Comparison of ENCODE assay signal across 12 cellular contexts in genomic region chr1:36164399-36164798, GRCh38. TPM values are rescaled to one million over a fixed set of nuclear protein-coding genes. Genes with fewer than 3 reads are reported as not detected.
DNase-seq lines count a peak whose midpoint lies in the region; ATAC-seq and TF ChIP-seq lines count a peak whose summit lies in the region.
"Had no signal": no experiment of that assay in that cellular context is flagged by ENCODE, and none has a peak within 500 bp of the region (broad histone marks: within the 10 kb centered on the region; RNA-seq: fewer than 3 reads in every experiment).

No MANE protein-coding gene starts in this region.

- peaks cover 48% of the 10 kb centered on the region for H3K4me1 ChIP-seq in foreskin keratinocyte
- peaks cover 15 to 94% (median 86%) of the 10 kb centered on the region in 5 donors for H3K4me1 ChIP-seq in subcutaneous abdominal adipose tissue (ENCODE audit: control insufficient read depth in 5 of 5, insufficient read depth in 5 of 5, low read length in 5 of 5)

- H3K4me3 Mint-ChIP-seq in activated naive CD4-positive, alpha-beta T cell treated with anti-CD3 and anti-CD28 coated beads for 36 hours: no peak overlapping the region
- H3K4me3 Mint-ChIP-seq in activated CD4-positive, alpha-beta memory T cell treated with anti-CD3 and anti-CD28 coated beads, Interleukin-2, amount 10 ng/mL, durations not matched to agents 7 days and 5 days: no peak overlapping the region
- H3K4me3 Mint-ChIP-seq: GM23338 had no signal

- H3K9me3 Mint-ChIP-seq in activated naive CD4-positive, alpha-beta T cell treated with anti-CD3 and anti-CD28 coated beads, Interleukin-2, amount 50 U/mL, for 72 hours: no peaks in the 10 kb centered on the region
- H3K9me3 Mint-ChIP-seq in activated naive CD4-positive, alpha-beta T cell treated with anti-CD3 and anti-CD28 coated beads for 36 hours: no peaks in the 10 kb centered on the region
- no peaks in the 10 kb centered on the region for H3K9me3 Mint-ChIP-seq in activated CD4-positive, alpha-beta memory T cell treated with anti-CD3 and anti-CD28 coated beads, Interleukin-2, amount 10 ng/mL, durations not matched to agents 7 days and 5 days
- H3K9me3 Mint-ChIP-seq: GM23338 had no signal

- intact Hi-C loops in activated naive CD4-positive, alpha-beta T cell treated with anti-CD3 and anti-CD28 coated beads for 36 hours (cut with micrococcal nuclease): no loop called here

- peaks cover 0 to 18% (median 15%) of the 10 kb centered on the region in 5 donors for H3K36me3 ChIP-seq in subcutaneous abdominal adipose tissue (ENCODE audit: control insufficient read depth in 5 of 5, insufficient read depth in 5 of 5, low read length in 5 of 5)

- H3K27ac ChIP-seq in foreskin keratinocyte (peak overlapping the region; percentile 97), subcutaneous abdominal adipose tissue (ENCODE audit: low read depth, low read length) (peak overlapping the region; percentile 88)

- H3K27me3 ChIP-seq in foreskin keratinocyte (no peaks in the 10 kb centered on the region), subcutaneous abdominal adipose tissue (ENCODE audit: control insufficient read depth in 5 of 5, insufficient read depth in 4 of 5, low read length in 5 of 5) (no peaks in the 10 kb centered on the region)

- peaks cover 55% of the 10 kb centered on the region for H3K4me1 Mint-ChIP-seq in activated naive CD4-positive, alpha-beta T cell treated with anti-CD3 and anti-CD28 coated beads for 36 hours (ENCODE audit: low read depth)
- peaks cover 62% of the 10 kb centered on the region for H3K4me1 Mint-ChIP-seq in activated CD4-positive, alpha-beta memory T cell treated with anti-CD3 and anti-CD28 coated beads, Interleukin-2, amount 10 ng/mL, durations not matched to agents 7 days and 5 days

- no peaks in the 10 kb centered on the region for H3K9me3 ChIP-seq in subcutaneous abdominal adipose tissue (ENCODE audit: control insufficient read depth in 5 of 5, low read length in 5 of 5)

- peaks cover 10 to 28% of the 10 kb centered on the region in 2 donors for H3K36me3 Mint-ChIP-seq in activated naive CD4-positive, alpha-beta T cell treated with anti-CD3 and anti-CD28 coated beads, Interleukin-2, amount 50 U/mL, for 72 hours
- peaks cover 20% of the 10 kb centered on the region for H3K36me3 Mint-ChIP-seq in activated naive CD4-positive, alpha-beta T cell treated with anti-CD3 and anti-CD28 coated beads for 36 hours (ENCODE audit: low read depth)
- peaks cover 63% of the 10 kb centered on the region for H3K36me3 Mint-ChIP-seq in activated CD4-positive, alpha-beta memory T cell treated with anti-CD3 and anti-CD28 coated beads, Interleukin-2, amount 10 ng/mL, durations not matched to agents 7 days and 5 days (ENCODE audit: low read depth)

- POLR2A ChIA-PET in activated CD4-positive, alpha-beta memory T cell treated with anti-CD3 and anti-CD28 coated beads, Interleukin-2, amount 10 ng/mL, durations not matched to agents 7 days and 5 days (lab: Charles Lee): interaction anchor here (1.2 to 8.9 kb wide), 3 partner anchors 8 to 60 kb away, joined by 3 to 193 read pairs (median 72); partner anchors contain the start of genes THRAP3 and TRAPPC3

- no peak overlapping the region for H3K4me3 ChIP-seq in subcutaneous abdominal adipose tissue (ENCODE audit: low read depth in 1 of 5, low read length in 5 of 5)
- H3K4me3 ChIP-seq: GM23338 had no signal

- H3K27ac Mint-ChIP-seq in activated naive CD4-positive, alpha-beta T cell treated with anti-CD3 and anti-CD28 coated beads, Interleukin-2, amount 50 U/mL, for 72 hours: peak overlapping the region; percentile 55 to 70
- no peak overlapping the region for H3K27ac Mint-ChIP-seq in activated naive CD4-positive, alpha-beta T cell treated with anti-CD3 and anti-CD28 coated beads for 36 hours
- H3K27ac Mint-ChIP-seq in activated CD4-positive, alpha-beta memory T cell treated with anti-CD3 and anti-CD28 coated beads, Interleukin-2, amount 10 ng/mL, durations not matched to agents 7 days and 5 days: peak overlapping the region; percentile 29
- H3K27ac Mint-ChIP-seq: GM23338 had no signal

- DNase-seq in activated naive CD4-positive, alpha-beta T cell treated with anti-CD3 and anti-CD28 coated beads, Interleukin-2, amount 50 U/mL, for 72 hours (ENCODE audit: low spot score in 2 of 2): no peak
- DNase-seq in activated naive CD4-positive, alpha-beta T cell treated with anti-CD3 and anti-CD28 coated beads for 36 hours: no peak
- DNase-seq in activated CD4-positive, alpha-beta memory T cell treated with anti-CD3 and anti-CD28 coated beads, Interleukin-2, amount 10 ng/mL, durations not matched to agents 7 days and 5 days: no peak
- DNase-seq in foreskin keratinocyte: no peak
- DNase-seq in DMS79 treated with DMSO at 0.1 percent for 48 hours (lab: John Stamatoyannopoulos, UW): no peak
- DNase-seq in GOT3 (lab: John Stamatoyannopoulos, UW): no peak
- DNase-seq: KG1, NCI-H69 had no signal

- TF ChIP-seq CTCF in foreskin keratinocyte (conservative IDR thresholded peaks at IDR 0.05): no peak

- H3K27me3 Mint-ChIP-seq in activated naive CD4-positive, alpha-beta T cell treated with anti-CD3 and anti-CD28 coated beads for 36 hours (ENCODE audit: low read depth): no peaks in the 10 kb centered on the region
- H3K27me3 Mint-ChIP-seq in activated CD4-positive, alpha-beta memory T cell treated with anti-CD3 and anti-CD28 coated beads, Interleukin-2, amount 10 ng/mL, durations not matched to agents 7 days and 5 days: no peaks in the 10 kb centered on the region

- ATAC-seq in activated naive CD4-positive, alpha-beta T cell treated with anti-CD3 and anti-CD28 coated beads, Interleukin-2, amount 50 U/mL, for 72 hours: no peak
- no peak for ATAC-seq in foreskin keratinocyte
- ATAC-seq in GM18498 (IDR thresholded peaks at IDR 0.05; ENCODE audit: unreplicated experiment): no peak
- ATAC-seq: GM23338, left lobe of liver had no signal

- CTCF ChIA-PET in activated naive CD4-positive, alpha-beta T cell treated with anti-CD3 and anti-CD28 coated beads for 36 hours (lab: Charles Lee): interaction anchor here (1.1 to 5.8 kb wide), 2 partner anchors 14 to 23 kb away, joined by 4 to 75 read pairs; partner anchors contain the start of gene TRAPPC3
- CTCF ChIA-PET in activated CD4-positive, alpha-beta memory T cell treated with anti-CD3 and anti-CD28 coated beads, Interleukin-2, amount 10 ng/mL, durations not matched to agents 7 days and 5 days (lab: Charles Lee): interaction anchor here (1.3 kb wide), 2 partner anchors 22 to 121 kb away, joined by 3 to 4 read pairs; no protein-coding TSS in a partner anchor

- H3K9ac ChIP-seq in subcutaneous abdominal adipose tissue (ENCODE audit: low read length in 5 of 5): peak overlapping the region in 2 of 5 donors; percentile 5 to 48

RNA-seq across cellular contexts. Expression of gene MAP7D1, which starts 8.4 kb away (rescaled TPM):
- total RNA-seq in activated naive CD4-positive, alpha-beta T cell treated with anti-CD3 and anti-CD28 coated beads, Interleukin-2, amount 50 U/mL, for 72 hours: 100 to 1,000 TPM; 112 to 169 TPM
- 100 to 1,000 TPM; 106 TPM for total RNA-seq in activated naive CD4-positive, alpha-beta T cell treated with anti-CD3 and anti-CD28 coated beads for 36 hours
- total RNA-seq in activated CD4-positive, alpha-beta memory T cell treated with anti-CD3 and anti-CD28 coated beads, Interleukin-2, amount 10 ng/mL, durations not matched to agents 7 days and 5 days: 100 to 1,000 TPM; 215 to 221 TPM
- 207 and 209 TPM in 2 replicates for total RNA-seq in foreskin keratinocyte
- 259 and 272 TPM in 2 replicates for polyA plus RNA-seq in foreskin keratinocyte

RNA-seq across cellular contexts. Expression of gene TRAPPC3, which starts 15.1 kb away (rescaled TPM):
- 10 to 100 TPM; 43.7 to 55.3 TPM for total RNA-seq in activated naive CD4-positive, alpha-beta T cell treated with anti-CD3 and anti-CD28 coated beads, Interleukin-2, amount 50 U/mL, for 72 hours
- total RNA-seq in activated naive CD4-positive, alpha-beta T cell treated with anti-CD3 and anti-CD28 coated beads for 36 hours: 10 to 100 TPM; 35.9 to 37.6 TPM
- 10 to 100 TPM; 57.2 to 58.4 TPM for total RNA-seq in activated CD4-positive, alpha-beta memory T cell treated with anti-CD3 and anti-CD28 coated beads, Interleukin-2, amount 10 ng/mL, durations not matched to agents 7 days and 5 days
- 115 and 121 TPM in 2 replicates for total RNA-seq in foreskin keratinocyte
- 142 and 153 TPM in 2 replicates for polyA plus RNA-seq in foreskin keratinocyte

RNA-seq across cellular contexts. Expression of gene COL8A2, which starts 39.4 kb away (rescaled TPM):
- total RNA-seq in activated naive CD4-positive, alpha-beta T cell treated with anti-CD3 and anti-CD28 coated beads, Interleukin-2, amount 50 U/mL, for 72 hours: under 1 TPM; 0.11 to 0.23 TPM
- under 1 TPM in 1 of 2 experiments, not detected in 1; 0.07 TPM for total RNA-seq in activated naive CD4-positive, alpha-beta T cell treated with anti-CD3 and anti-CD28 coated beads for 36 hours
- total RNA-seq in activated CD4-positive, alpha-beta memory T cell treated with anti-CD3 and anti-CD28 coated beads, Interleukin-2, amount 10 ng/mL, durations not matched to agents 7 days and 5 days: not detected
- 0.68 and 0.78 TPM in 2 replicates for total RNA-seq in foreskin keratinocyte
- polyA plus RNA-seq in foreskin keratinocyte: 0.27 and 0.41 TPM in 2 replicates

RNA-seq across cellular contexts. Expression of gene THRAP3, which starts 59.8 kb away (rescaled TPM):
- 100 to 1,000 TPM in 1 of 2 donors, 10 to 100 TPM in 1; 96.2 to 153 TPM for total RNA-seq in activated naive CD4-positive, alpha-beta T cell treated with anti-CD3 and anti-CD28 coated beads, Interleukin-2, amount 50 U/mL, for 72 hours
- 100 to 1,000 TPM; 128 to 133 TPM for total RNA-seq in activated naive CD4-positive, alpha-beta T cell treated with anti-CD3 and anti-CD28 coated beads for 36 hours
- total RNA-seq in activated CD4-positive, alpha-beta memory T cell treated with anti-CD3 and anti-CD28 coated beads, Interleukin-2, amount 10 ng/mL, durations not matched to agents 7 days and 5 days: 100 to 1,000 TPM; 128 to 133 TPM
- 108 and 119 TPM in 2 replicates for total RNA-seq in foreskin keratinocyte
- polyA plus RNA-seq in foreskin keratinocyte: 27.9 and 32.6 TPM in 2 replicates
